9 cellular contexts compared by ENCODE assay signal in the genomic region with DNA sequence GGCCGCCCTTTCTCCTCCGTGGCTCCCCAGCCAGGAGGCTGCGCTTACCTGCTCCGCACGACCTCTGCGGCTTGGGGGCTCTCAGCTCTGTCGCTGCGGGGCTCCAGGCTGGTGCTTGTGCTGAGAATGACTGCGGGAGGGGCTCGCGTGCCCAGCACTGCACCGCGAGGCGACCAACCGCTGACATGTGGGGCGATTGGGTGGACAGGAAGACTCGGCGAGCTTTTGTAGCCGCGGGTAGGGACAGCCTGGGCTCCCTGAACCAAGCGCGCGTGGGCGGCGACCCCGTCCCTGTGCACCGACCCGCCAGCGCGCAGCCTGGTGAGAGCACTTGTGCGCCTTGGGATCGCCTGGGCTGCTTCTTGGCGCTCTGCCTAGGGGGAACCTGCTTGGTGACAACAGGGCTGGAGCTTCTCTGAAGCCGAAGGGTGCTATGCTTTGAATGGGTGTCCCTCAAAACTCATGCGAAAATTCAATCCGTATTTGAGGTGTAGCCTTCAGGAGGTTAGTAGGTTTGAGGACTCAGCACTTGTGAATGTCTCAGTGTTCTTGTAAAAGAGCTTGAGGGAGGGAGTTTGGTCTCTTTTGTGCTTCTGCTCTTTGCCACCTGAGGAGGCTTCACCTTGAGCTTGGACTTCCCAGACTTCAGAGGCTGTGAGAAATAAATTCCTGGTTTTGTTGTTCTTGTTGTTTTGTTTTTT. TPM values are rescaled to one million over a fixed set of nuclear protein-coding genes. Genes with fewer than 3 reads are reported as not detected.
DNase-seq lines count a peak whose midpoint lies in the region; ATAC-seq and TF ChIP-seq lines count a peak whose summit lies in the region.
"Had no signal": no experiment of that assay in that cellular context is flagged by ENCODE, and none has a peak within 500 bp of the region (broad histone marks: within the 10 kb centered on the region; RNA-seq: fewer than 3 reads in every experiment).

No MANE protein-coding gene starts in this region.

- POLR2A ChIA-PET in A673 (lab: Charles Lee; ENCODE audit: low non-redundant PET), result no interaction called here

- H2AFZ ChIP-seq in smooth muscle cell (ENCODE audit: low read depth), result peak overlapping the region; percentile 72

- BruUV-seq in A673 (replicated peaks; lab: Mats Ljungman, UMichigan), result no TSS peak

- H3K27ac ChIP-seq in A673 (ENCODE audit: low read depth, low read length, poor library complexity, severe bottlenecking), result no peak overlapping the region
- no peak overlapping the region for H3K27ac ChIP-seq in smooth muscle cell (ENCODE audit: low read depth)
- no peak overlapping the region for H3K27ac ChIP-seq in colonic mucosa

- peaks cover 9% of the 10 kb centered on the region for H3K9me3 ChIP-seq in A673 (ENCODE audit: low read depth, low read length, poor library complexity, severe bottlenecking)
- no peaks in the 10 kb centered on the region for H3K9me3 ChIP-seq in smooth muscle cell (replicated peaks; ENCODE audit: low read depth)
- H3K9me3 ChIP-seq in colonic mucosa, result no peaks in the 10 kb centered on the region

- no peaks in the 10 kb centered on the region for H3F3A ChIP-seq in smooth muscle cell (ENCODE audit: low read depth)

- no peak overlapping the region for H3K9ac ChIP-seq in smooth muscle cell (ENCODE audit: low read depth)
- H3K9ac ChIP-seq in colonic mucosa (ENCODE audit: low read depth in 2 of 2, low read length in 2 of 2), result no peak overlapping the region

- ATAC-seq in GM18907 (IDR thresholded peaks at IDR 0.05; ENCODE audit: unreplicated experiment) (peak; percentile 56), SK-N-SH treated with all-trans-retinoic acid at 6 μM for 48 hours (peak; percentile 79), left cardiac atrium (peak; percentile 52 to 72), GM21528 (IDR thresholded peaks at IDR 0.05; ENCODE audit: low FRiP score, unreplicated experiment) (no peak)

- peaks cover 32% of the 10 kb centered on the region for H3K27me3 ChIP-seq in A673 (replicated peaks; ENCODE audit: insufficient read depth, low read depth, low read length, poor library complexity)
- H3K27me3 ChIP-seq in smooth muscle cell (ENCODE audit: low read depth), result peaks cover 30% of the 10 kb centered on the region
- H3K27me3 ChIP-seq in colonic mucosa, result peaks cover 4% of the 10 kb centered on the region

- intact Hi-C loops in A673 (cut with micrococcal nuclease; ENCODE audit: unreplicated experiment) (no loop called here), left cardiac atrium (cut with DNase I) (loop anchor here in 1 of 2 donors (10.0 kb wide), 1 partner anchor 366 kb away; no protein-coding TSS in a partner anchor), colonic mucosa (cut with DNase I) (loop anchor here (10.0 kb wide), 2 partner anchors 176 to 306 kb away; no protein-coding TSS in a partner anchor)

- CTCF ChIA-PET in A673 (lab: Charles Lee), result no interaction called here

- no peaks in the 10 kb centered on the region for H3K4me1 ChIP-seq in A673 (ENCODE audit: insufficient read depth, low read length, poor library complexity, severe bottlenecking)
- peaks cover 8% of the 10 kb centered on the region for H3K4me1 ChIP-seq in smooth muscle cell (ENCODE audit: low read depth)
- H3K4me1 ChIP-seq in colonic mucosa, result no peaks in the 10 kb centered on the region

- TF ChIP-seq CTCF in A673 (conservative IDR thresholded peaks at IDR 0.05; ENCODE audit: low read depth, low read length) (no peak), smooth muscle cell (IDR thresholded peaks at IDR 0.05; ENCODE audit: borderline replicate concordance, insufficient read depth, poor library complexity, severe bottlenecking) (no peak), colonic mucosa (IDR thresholded peaks at IDR 0.05) (no peak)

- no peak overlapping the region for H3K4me3 ChIP-seq in A673 (ENCODE audit: low read depth, low read length, poor library complexity, severe bottlenecking)
- H3K4me3 ChIP-seq in smooth muscle cell, result peak overlapping the region; percentile 56
- no peak overlapping the region for H3K4me3 ChIP-seq in colonic mucosa

- no peaks in the 10 kb centered on the region for H3K36me3 ChIP-seq in A673 (ENCODE audit: insufficient read depth, low read length, poor library complexity, severe bottlenecking)
- H3K36me3 ChIP-seq in smooth muscle cell (ENCODE audit: low read depth), result no peaks in the 10 kb centered on the region
- H3K36me3 ChIP-seq in colonic mucosa, result no peaks in the 10 kb centered on the region

- DNase-seq in A673 (ENCODE audit: low spot score) (peak; percentile 34), left cardiac atrium (peak; percentile 37), smooth muscle cell (lab: John Stamatoyannopoulos, UW; ENCODE audit: unreplicated experiment) (peak; percentile 26), 8988T (no peak), colonic mucosa (no peak)

- H3K79me2 ChIP-seq in smooth muscle cell (ENCODE audit: low read depth), result no peaks in the 10 kb centered on the region

- 5% methylated on average over 35 of the region's 36 CpGs for WGBS in smooth muscle cell (ENCODE audit: low lambda C conversion rate)

- peak overlapping the region; percentile 96 for H3K4me2 ChIP-seq in smooth muscle cell

- no peaks in the 10 kb centered on the region for H4K20me1 ChIP-seq in smooth muscle cell (ENCODE audit: low read depth)

TF ChIP-seq in SK-N-SH treated with all-trans-retinoic acid at 6 μM for 48 hours, 23 proteins besides CTCF, POLR2A, EP300 and RAD21:
- TF ChIP-seq GLIS3 (CRISPR knock-in tag; IDR thresholded peaks at IDR 0.05), result no peak

RNA-seq across cellular contexts. Expression of a gene that starts 50.4 kb away (rescaled TPM):
- total RNA-seq in A673 (2021), result not detected in 2 replicates
- under 1 TPM; 0.24 to 0.42 TPM for total RNA-seq in left cardiac atrium
- total RNA-seq in smooth muscle cell, result 0.09 and 1.9 TPM in 2 replicates
- 0.35 TPM in 1 of 2 replicates, not detected in the other for polyA plus RNA-seq in smooth muscle cell
- total RNA-seq in colonic mucosa, result under 1 TPM; 0.25 to 0.69 TPM
- total RNA-seq: activated CD8-positive, alpha-beta memory T cell treated with anti-CD3 and anti-CD28 coated beads for 36 hours had no signal

Comparison
In these comparisons a context has a peak if more than half of its experiments do, and no peak if none do; other contexts are left out.
1. DNase-seq: peak in A673 (single experiment), left cardiac atrium (single experiment) and smooth muscle cell (single experiment); none in 8988T (single experiment) and colonic mucosa (single experiment).